8 cellular contexts compared by ENCODE assay signal in genomic region chr5:150161242-150162141, GRCh38. TPM values are rescaled to one million over a fixed set of nuclear protein-coding genes. Genes with fewer than 3 reads are reported as not detected.
DNase-seq lines count a peak whose midpoint lies in the region; ATAC-seq and TF ChIP-seq lines count a peak whose summit lies in the region.

No MANE protein-coding gene starts in this region.

- H2AFZ ChIP-seq in KMS-11 (ENCODE audit: low read depth), result peak overlapping the region; percentile 98
- no peak overlapping the region for H2AFZ ChIP-seq in parathyroid adenoma

- H3K9ac ChIP-seq in KMS-11, result no peak overlapping the region
- H3K9ac ChIP-seq in parathyroid adenoma, result no peak overlapping the region

- no peak overlapping the region for H3K27ac ChIP-seq in KMS-11
- H3K27ac ChIP-seq in parathyroid adenoma, result no peak overlapping the region
- H3K27ac ChIP-seq in upper lobe of left lung, result peak overlapping the region in 3 of 4 donors; percentile 42 to 91 (median 71)

- 49% methylated on average over 14 of the region's 14 CpGs for WGBS in upper lobe of left lung, 2 donors

- H3K36me3 ChIP-seq in Caco-2 (ENCODE audit: control insufficient read depth, insufficient read depth, low read length), result no peaks in the 10 kb centered on the region
- H3K36me3 ChIP-seq in KMS-11 (ENCODE audit: insufficient read depth), result no peaks in the 10 kb centered on the region
- no peaks in the 10 kb centered on the region for H3K36me3 ChIP-seq in parathyroid adenoma (ENCODE audit: control insufficient read depth, insufficient read depth, low read length)
- H3K36me3 ChIP-seq in upper lobe of left lung, result no peaks in the 10 kb centered on the region

- H3K36me3 Mint-ChIP-seq in Caco-2 (ENCODE audit: insufficient read depth, unreplicated experiment), result peaks cover 15% of the 10 kb centered on the region

- H3K27me3 ChIP-seq in Caco-2 (replicated peaks; ENCODE audit: control insufficient read depth, insufficient read depth, low read length) (no peaks in the 10 kb centered on the region), KMS-11 (ENCODE audit: insufficient read depth, low read depth) (no peaks in the 10 kb centered on the region), parathyroid adenoma (ENCODE audit: control insufficient read depth, insufficient read depth, low read length) (no peaks in the 10 kb centered on the region), upper lobe of left lung (peaks cover 0 to 4% (median 2%) of the 10 kb centered on the region in 4 donors)

- TF ChIP-seq CTCF in Caco-2 (IDR thresholded peaks at IDR 0.05; ENCODE audit: insufficient read depth in 1 of 2, low read depth in 1 of 2, low read length in 1 of 2, severe bottlenecking in 1 of 2, unreplicated experiment in 1 of 2) (peak; percentile 94 to 98), KMS-11 (conservative IDR thresholded peaks at IDR 0.05; ENCODE audit: low read depth, low read length) (peak; percentile 83), parathyroid adenoma (IDR thresholded peaks at IDR 0.05) (peak; percentile 94), upper lobe of left lung (IDR thresholded peaks at IDR 0.05) (peak; percentile 82 to 92 (median 90))

- H3K4me1 Mint-ChIP-seq in Caco-2 (ENCODE audit: low read depth, unreplicated experiment), result peaks cover 48% of the 10 kb centered on the region

- no peak for TF ChIP-seq POLR2A in upper lobe of left lung (IDR thresholded peaks at IDR 0.05)

- peak overlapping the region; percentile 95 for H3K27ac Mint-ChIP-seq in Caco-2 (ENCODE audit: unreplicated experiment)

- no peak for TF ChIP-seq EP300 in upper lobe of left lung (IDR thresholded peaks at IDR 0.05)

- peak overlapping the region; percentile 44 for H3K4me2 ChIP-seq in KMS-11
- H3K4me2 ChIP-seq in parathyroid adenoma (ENCODE audit: low read length), result no peak overlapping the region

- H3K27me3 Mint-ChIP-seq in Caco-2 (ENCODE audit: insufficient read depth, unreplicated experiment), result no peaks in the 10 kb centered on the region

- H3K4me3 Mint-ChIP-seq in Caco-2 (ENCODE audit: unreplicated experiment), result peak overlapping the region; percentile 23

- H3K79me2 ChIP-seq in KMS-11 (ENCODE audit: insufficient read depth, low read depth), result no peaks in the 10 kb centered on the region
- H3K79me2 ChIP-seq in parathyroid adenoma, result no peaks in the 10 kb centered on the region

- H4K20me1 ChIP-seq in KMS-11 (ENCODE audit: insufficient read depth), result no peaks in the 10 kb centered on the region

- no peaks in the 10 kb centered on the region for H3K9me3 Mint-ChIP-seq in Caco-2 (ENCODE audit: unreplicated experiment)

- ATAC-seq in GM21447 (IDR thresholded peaks at IDR 0.05; ENCODE audit: unreplicated experiment) (peak; percentile 67), upper lobe of left lung (ENCODE audit: low FRiP score in 2 of 2) (peak; percentile 70 to 84)

- BruUV-seq in Caco-2 (replicated peaks; lab: Mats Ljungman, UMichigan), result TSS peak; percentile 29

- POLR2A ChIA-PET in Caco-2 (lab: Charles Lee), result interaction anchor here (0.6 kb wide), 1 partner anchor 40 kb away, joined by 3 read pairs; no protein-coding TSS in a partner anchor

- CTCF ChIA-PET in Caco-2 (lab: Charles Lee), result interaction anchor here (0.6 to 1.3 kb wide), 14 partner anchors 12 to 106 kb away, joined by 3 to 14 read pairs (median 4); no protein-coding TSS in a partner anchor

- DNase-seq in Caco-2, result peak; percentile 89 to 91
- peak; percentile 45 for DNase-seq in SHP77 treated with DMSO at 0.1 percent for 48 hours (lab: John Stamatoyannopoulos, UW)
- DNase-seq in activated gamma-delta T cell treated with Interleukin-2 at 50 U/mL for 16 hours, result peak; percentile 76
- DNase-seq in glomerular endothelial cell (ENCODE audit: extremely low read depth, low read depth, low spot score), result peak; percentile 27
- DNase-seq in upper lobe of left lung, result peak; percentile 59 to 96

- H3K9me3 ChIP-seq in Caco-2 (no peaks in the 10 kb centered on the region), parathyroid adenoma (ENCODE audit: control insufficient read depth, low read length) (no peaks in the 10 kb centered on the region), upper lobe of left lung (no peaks in the 10 kb centered on the region)

- H3K4me3 ChIP-seq in Caco-2 (ENCODE audit: low read depth, low read length) (no peak overlapping the region), KMS-11 (IDR thresholded peaks at IDR 0.05; ENCODE audit: insufficient read depth, low read depth, low read length) (no peak overlapping the region), parathyroid adenoma (ENCODE audit: low read depth, low read length) (no peak overlapping the region), upper lobe of left lung (no peak overlapping the region)

- peaks cover 46% of the 10 kb centered on the region for H3K4me1 ChIP-seq in Caco-2
- no peaks in the 10 kb centered on the region for H3K4me1 ChIP-seq in KMS-11 (ENCODE audit: low read depth, poor library complexity, severe bottlenecking)
- no peaks in the 10 kb centered on the region for H3K4me1 ChIP-seq in parathyroid adenoma
- H3K4me1 ChIP-seq in upper lobe of left lung, result peaks cover 0 to 9% (median 2%) of the 10 kb centered on the region in 4 donors

- intact Hi-C loops in Caco-2 (cut with micrococcal nuclease; ENCODE audit: unreplicated experiment), result loop anchor here (1.0 to 2.0 kb wide), 6 partner anchors 14 to 189 kb away; no protein-coding TSS in a partner anchor

RNA-seq across cellular contexts. Expression of gene CDX1, which starts 5.1 kb away (rescaled TPM):
- 0.29 and 0.65 TPM in 2 replicates for total RNA-seq in Caco-2 (2022)
- not detected in 2 replicates for total RNA-seq in glomerular endothelial cell
- total RNA-seq in upper lobe of left lung, result under 1 TPM in 2 of 6 donors, not detected in 4; 0.17 to 0.30 TPM

RNA-seq across cellular contexts. Expression of gene PDGFRB, which starts 5.8 kb away (rescaled TPM):
- total RNA-seq in Caco-2 (2022) (5.9 and 7.2 TPM in 2 replicates), glomerular endothelial cell (5.1 and 13.0 TPM in 2 replicates), upper lobe of left lung (100 to 1,000 TPM in 2 of 6 donors, 10 to 100 TPM in 4; 26.6 to 155 (median 81.5) TPM)

RNA-seq across cellular contexts. Expression of gene SLC6A7, which starts 28.4 kb away (rescaled TPM):
- not detected in 2 replicates for total RNA-seq in Caco-2 (2022)
- not detected in 2 replicates for total RNA-seq in glomerular endothelial cell
- under 1 TPM in 1 of 6 donors, not detected in 5; 0.44 TPM for total RNA-seq in upper lobe of left lung

Comparison
In these comparisons a context has a peak if more than half of its experiments do, and no peak if none do; other contexts are left out.
1. DNase-seq: peak in every context shown above with its lines; median percentile 90 in Caco-2; 78 in upper lobe of left lung; 76 in activated gamma-delta T cell treated with Interleukin-2 at 50 U/mL for 16 hours; 45 in SHP77 treated with DMSO at 0.1 percent for 48 hours; 27 in glomerular endothelial cell.
2. H3K27ac ChIP-seq: peak in upper lobe of left lung (3 of 4); none in KMS-11 (single experiment) and parathyroid adenoma (single experiment).
3. Peak in every context shown above with its lines, with median percentiles within 50 percentile points of each other: CTCF ChIP-seq.